Comparison of ENCODE assay signal across 17 cellular contexts in genomic region chr19:1062387-1063029, GRCh38. TPM values are rescaled to one million over a fixed set of nuclear protein-coding genes. Genes with fewer than 3 reads are reported as not detected.
DNase-seq lines count a peak whose midpoint lies in the region; ATAC-seq, FAIRE-seq and TF ChIP-seq lines count a peak whose summit lies in the region.
"Had no signal": no experiment of that assay in that cellular context is flagged by ENCODE, and none has a peak within 500 bp of the region (broad histone marks: within the 10 kb centered on the region; RNA-seq: fewer than 3 reads in every experiment).

No MANE protein-coding gene starts in this region.

- in situ Hi-C loops in HepG2 (cut with HindIII; ENCODE audit: extremely low pct_ligation_motif_present, low pct_unique_long_range_greater_than_20kb): no loop called here

- H3K9me3 Mint-ChIP-seq in WTC11 (peaks cover 15% of the 10 kb centered on the region), progenitor cell of endocrine pancreas (ENCODE audit: low read depth) (no peaks in the 10 kb centered on the region)

- peak overlapping the region; percentile 60 for H3K4me3 Mint-ChIP-seq in WTC11
- H3K4me3 Mint-ChIP-seq in progenitor cell of endocrine pancreas (ENCODE audit: low read depth): no peak overlapping the region

- no peak overlapping the region for H3K9ac ChIP-seq in HepG2 (ENCODE audit: insufficient read depth, low read depth, low read length)

- H2AFZ ChIP-seq in HepG2 (ENCODE audit: low read length): no peak overlapping the region

- TF ChIP-seq RAD21 in HepG2 (CRISPR knock-in tag; IDR thresholded peaks at IDR 0.05): no peak

- ATAC-seq in HepG2: no peak
- no peak for ATAC-seq in right lobe of liver
- peak; percentile 21 for ATAC-seq in WTC11
- ATAC-seq in HG02642 (IDR thresholded peaks at IDR 0.05; ENCODE audit: poor library complexity, unreplicated experiment): no peak
- ATAC-seq in heart right ventricle: no peak

- intact Hi-C loops in HepG2 (cut with micrococcal nuclease; ENCODE audit: unreplicated experiment): no loop called here
- intact Hi-C loops in right lobe of liver (cut with DNase I): no loop called here
- intact Hi-C loops in heart right ventricle (cut with DNase I): no loop called here

- H3K27me3 Mint-ChIP-seq in WTC11 (ENCODE audit: low read depth) (peaks cover 17% of the 10 kb centered on the region), progenitor cell of endocrine pancreas (peaks cover 12% of the 10 kb centered on the region)

- peaks cover 3 to 4% of the 10 kb centered on the region in 2 experiments; a peak in 2 of 5 replicates for H3K36me3 ChIP-seq in HepG2 (replicated peaks in 1 of 2; ENCODE audit: control insufficient read depth in 1 of 2, insufficient read depth in 2 of 2, low read length in 2 of 2)
- H3K36me3 ChIP-seq in right lobe of liver: no peaks in the 10 kb centered on the region
- H3K36me3 ChIP-seq in heart right ventricle: peaks cover 0 to 20% (median 0%) of the 10 kb centered on the region in 9 donors

- no peak for FAIRE-seq in HepG2 (lab: Jason Lieb, UNC)
- FAIRE-seq: kidney, TTC549 had no signal

- BruUV-seq in HepG2 (replicated peaks; lab: Mats Ljungman, UMichigan): no TSS peak

- no peaks in the 10 kb centered on the region; a peak in 1 of 5 replicates for H3K27me3 ChIP-seq in HepG2 (ENCODE audit: control insufficient read depth in 1 of 2, insufficient read depth in 2 of 2, low read length in 2 of 2)
- no peaks in the 10 kb centered on the region for H3K27me3 ChIP-seq in right lobe of liver
- H3K27me3 ChIP-seq in heart right ventricle: peaks cover 8 to 40% (median 33%) of the 10 kb centered on the region in 7 donors

- POLR2A ChIA-PET in HepG2 (lab: Yijun Ruan, JAX): no interaction called here
- POLR2A ChIA-PET in WTC11 (lab: Charles Lee): interaction anchor here (0.6 to 0.7 kb wide), 3 partner anchors 8 to 32 kb away, joined by 3 to 5 read pairs (median 3); no protein-coding TSS in a partner anchor

- no peaks in the 10 kb centered on the region for H3K9me3 ChIP-seq in HepG2 (ENCODE audit: low read length)
- H3K9me3 ChIP-seq in right lobe of liver: peaks cover 0 to 4% (median 1%) of the 10 kb centered on the region in 4 donors
- peaks cover 0 to 33% (median 15%) of the 10 kb centered on the region in 11 donors for H3K9me3 ChIP-seq in heart right ventricle

- peak in 1 of 2 experiments; percentile 22; a peak in 1 of 4 replicates for TF ChIP-seq POLR2A in HepG2 (IDR thresholded peaks at IDR 0.05; ENCODE audit: insufficient read depth in 1 of 2, low read depth in 2 of 2, low read length in 2 of 2)
- no peak for TF ChIP-seq POLR2A in right lobe of liver (IDR thresholded peaks at IDR 0.05)

- peak overlapping the region; percentile 60; the same call in 1 of the 2 replicates for H3K27ac Mint-ChIP-seq in WTC11
- peak overlapping the region; percentile 81 for H3K27ac Mint-ChIP-seq in progenitor cell of endocrine pancreas

- no peak overlapping the region for H3K27ac ChIP-seq in HepG2 (ENCODE audit: extremely low read length, insufficient read depth, low read length)
- no peak overlapping the region for H3K27ac ChIP-seq in right lobe of liver
- H3K27ac ChIP-seq in heart right ventricle: no peak overlapping the region
- H3K27ac ChIP-seq: esophagus squamous epithelium had no signal

- TF ChIP-seq CTCF in HepG2 (CRISPR knock-in tag; IDR thresholded peaks at IDR 0.05): no peak
- TF ChIP-seq CTCF in right lobe of liver (IDR thresholded peaks at IDR 0.05): no peak
- TF ChIP-seq CTCF in WTC11 (IDR thresholded peaks at IDR 0.05): no peak
- no peak for TF ChIP-seq CTCF in progenitor cell of endocrine pancreas (IDR thresholded peaks at IDR 0.05; ENCODE audit: unreplicated experiment)
- TF ChIP-seq CTCF in heart right ventricle (IDR thresholded peaks at IDR 0.05): no peak

- H3K4me2 ChIP-seq in HepG2 (ENCODE audit: low read depth, low read length): no peak overlapping the region

- H3K4me3 ChIP-seq in HepG2 (replicated peaks in 1 of 3; ENCODE audit: insufficient read depth in 1 of 3, low read depth in 2 of 3, low read length in 3 of 3): no peak overlapping the region
- H3K4me3 ChIP-seq in right lobe of liver: no peak overlapping the region
- no peak overlapping the region for H3K4me3 ChIP-seq in heart right ventricle
- H3K4me3 ChIP-seq: esophagus squamous epithelium had no signal

- H3K4me1 Mint-ChIP-seq in WTC11 (peaks cover 15% of the 10 kb centered on the region), progenitor cell of endocrine pancreas (ENCODE audit: low read depth) (peaks cover 1% of the 10 kb centered on the region)

- H3K36me3 Mint-ChIP-seq in WTC11 (peaks cover 18% of the 10 kb centered on the region), progenitor cell of endocrine pancreas (ENCODE audit: insufficient read depth) (no peaks in the 10 kb centered on the region)

- peaks cover 29% of the 10 kb centered on the region for H3K4me1 ChIP-seq in HepG2 (ENCODE audit: insufficient read depth, low read length)
- H3K4me1 ChIP-seq in right lobe of liver: peaks cover 0 to 6% (median 0%) of the 10 kb centered on the region in 4 donors
- peaks cover 10 to 31% (median 24%) of the 10 kb centered on the region in 9 donors for H3K4me1 ChIP-seq in heart right ventricle

- no peaks in the 10 kb centered on the region for H3K79me2 ChIP-seq in HepG2 (ENCODE audit: insufficient read depth, low read length)

- CTCF ChIA-PET in HepG2 (lab: Yijun Ruan, JAX; ENCODE audit: low intra/inter-chr PET ratio, low total read pairs) (no interaction called here), WTC11 (lab: Charles Lee) (interaction anchor here (0.9 to 7.5 kb wide), 4 partner anchors 9 to 182 kb away, joined by 4 to 109 read pairs (median 6); no protein-coding TSS in a partner anchor)

- no peak for TF ChIP-seq EP300 in HepG2 (IDR thresholded peaks at IDR 0.05; ENCODE audit: low read depth in 2 of 2, low read length in 2 of 2)
- no peak for TF ChIP-seq EP300 in HepG2 (CRISPR knock-in tag; IDR thresholded peaks at IDR 0.05; ENCODE audit: borderline replicate concordance)

- no peaks in the 10 kb centered on the region for H4K20me1 ChIP-seq in HepG2 (ENCODE audit: insufficient read depth, low read length)

- DNase-seq in HepG2 (ENCODE audit: low spot score) (no peak), right lobe of liver (no peak), WTC11 (ENCODE audit: low spot score) (peak; percentile 67), progenitor cell of endocrine pancreas (ENCODE audit: low spot score, unreplicated experiment) (no peak), heart right ventricle (no peak)
- DNase-seq: activated gamma-delta T cell treated with Interleukin-2 at 50 U/mL for 16 hours, esophagus squamous epithelium, KG1, midbrain, NCI-H1417 had no signal

- 91% methylated on average over 17 of the region's 17 CpGs for WGBS in HepG2 (ENCODE audit: low lambda C conversion rate)
- 86% methylated on average over 15 of the region's 17 CpGs for WGBS in right lobe of liver (ENCODE audit: insufficient coverage, low coverage, low lambda C conversion rate, missing lambda C conversion rate)
- 77 to 93% methylated on average over 15 to 17 of the region's 17 CpGs for WGBS in heart right ventricle, 2 donors

RNA-seq across cellular contexts. Expression of gene ARHGAP45, which starts 4.5 kb away (rescaled TPM):
- total RNA-seq in HepG2 (2016; rRNA removed; fragmentation: Illumina TruSeq; extraction: Trizol): 0.48 and 0.84 TPM in 2 replicates
- total RNA-seq in HepG2 (2016; cell fraction: cytosol; rRNA removed; fragmentation: Illumina TruSeq; extraction: Trizol; ENCODE audit: low read depth): 0.35 and 0.51 TPM in 2 replicates
- 0.16 and 0.50 TPM in 2 replicates for total RNA-seq in HepG2 (2016; cell fraction: insoluble cytoplasmic fraction; rRNA removed; fragmentation: Illumina TruSeq; extraction: Trizol)
- total RNA-seq in HepG2 (2016; cell fraction: membrane; rRNA removed; fragmentation: Illumina TruSeq; extraction: Trizol): 0.38 and 0.40 TPM in 2 replicates
- 0.28 and 0.63 TPM in 2 replicates for total RNA-seq in HepG2 (2016; cell fraction: nucleus; rRNA removed; fragmentation: Illumina TruSeq; extraction: Trizol)
- polyA plus RNA-seq in HepG2 (2011; rRNA removed): 32.0 and 40.3 TPM in 2 replicates
- 17.7 and 31.9 TPM in 2 replicates for polyA plus RNA-seq in HepG2 (2011; cell fraction: cytosol; rRNA removed)
- 222 and 325 TPM in 2 replicates for polyA plus RNA-seq in HepG2 (2011; cell fraction: nucleus; rRNA removed)
- polyA plus RNA-seq in HepG2 (2012): 21.8 and 23.4 TPM in 2 replicates
- not detected in 2 replicates for polyA plus RNA-seq in HepG2 (2016; cell fraction: cytosol; fragmentation: Illumina TruSeq; extraction: Trizol; ENCODE audit: low read depth)
- polyA plus RNA-seq in HepG2 (2016; cell fraction: insoluble cytoplasmic fraction; fragmentation: Illumina TruSeq; extraction: Trizol; ENCODE audit: low read depth): 0.41 and 0.69 TPM in 2 replicates
- not detected in 2 replicates for polyA plus RNA-seq in HepG2 (2016; cell fraction: membrane; fragmentation: Illumina TruSeq; extraction: Trizol; ENCODE audit: low read depth)
- polyA plus RNA-seq in HepG2 (2016; cell fraction: nucleus; fragmentation: Illumina TruSeq; extraction: Trizol; ENCODE audit: insufficient read depth, low read depth): 1.5 TPM in 2 replicates
- polyA minus RNA-seq in HepG2 (2011; rRNA and poly(A)+ RNA removed; ENCODE audit: low replicate concordance): 18.3 and 37.9 TPM in 2 replicates
- 19.3 and 20.1 TPM in 2 replicates for polyA minus RNA-seq in HepG2 (2011; cell fraction: cytosol; rRNA and poly(A)+ RNA removed)
- 25.0 and 29.0 TPM in 2 replicates for polyA minus RNA-seq in HepG2 (2011; cell fraction: nucleus; rRNA and poly(A)+ RNA removed)
- total RNA-seq in right lobe of liver: 1 to 10 TPM; 4.2 to 10.0 (median 7.3) TPM
- 40.9 to 46.4 TPM (median 44.1 TPM) in 3 replicates for total RNA-seq in WTC11 (2021)
- 6.1 and 8.1 TPM in 2 replicates for total RNA-seq in progenitor cell of endocrine pancreas
- total RNA-seq in heart right ventricle: 10 to 100 TPM in 1 of 10 donors, 1 to 10 TPM in 9; 1.9 to 27.4 (median 4.1) TPM
- polyA plus RNA-seq in heart right ventricle: 1 to 10 TPM; 4.4 to 8.6 TPM

RNA-seq across cellular contexts. Expression of gene ABCA7, which starts 22.6 kb away (rescaled TPM):
- total RNA-seq in HepG2 (2016; rRNA removed; fragmentation: Illumina TruSeq; extraction: Trizol): 1.3 and 4.4 TPM in 2 replicates
- total RNA-seq in HepG2 (2016; cell fraction: cytosol; rRNA removed; fragmentation: Illumina TruSeq; extraction: Trizol; ENCODE audit: low read depth): 3.4 and 3.5 TPM in 2 replicates
- total RNA-seq in HepG2 (2016; cell fraction: insoluble cytoplasmic fraction; rRNA removed; fragmentation: Illumina TruSeq; extraction: Trizol): 2.5 and 6.4 TPM in 2 replicates
- 1.7 and 2.0 TPM in 2 replicates for total RNA-seq in HepG2 (2016; cell fraction: membrane; rRNA removed; fragmentation: Illumina TruSeq; extraction: Trizol)
- 7.8 and 9.7 TPM in 2 replicates for total RNA-seq in HepG2 (2016; cell fraction: nucleus; rRNA removed; fragmentation: Illumina TruSeq; extraction: Trizol)
- polyA plus RNA-seq in HepG2 (2011; rRNA removed): 32.4 and 41.2 TPM in 2 replicates
- polyA plus RNA-seq in HepG2 (2011; cell fraction: cytosol; rRNA removed): 27.7 and 35.9 TPM in 2 replicates
- polyA plus RNA-seq in HepG2 (2011; cell fraction: nucleus; rRNA removed): 316 and 410 TPM in 2 replicates
- polyA plus RNA-seq in HepG2 (2012): 29.1 and 29.7 TPM in 2 replicates
- 0.23 and 0.72 TPM in 2 replicates for polyA plus RNA-seq in HepG2 (2016; cell fraction: cytosol; fragmentation: Illumina TruSeq; extraction: Trizol; ENCODE audit: low read depth)
- 1.6 and 2.2 TPM in 2 replicates for polyA plus RNA-seq in HepG2 (2016; cell fraction: insoluble cytoplasmic fraction; fragmentation: Illumina TruSeq; extraction: Trizol; ENCODE audit: low read depth)
- 0.54 and 0.71 TPM in 2 replicates for polyA plus RNA-seq in HepG2 (2016; cell fraction: membrane; fragmentation: Illumina TruSeq; extraction: Trizol; ENCODE audit: low read depth)
- 25.9 and 28.7 TPM in 2 replicates for polyA plus RNA-seq in HepG2 (2016; cell fraction: nucleus; fragmentation: Illumina TruSeq; extraction: Trizol; ENCODE audit: insufficient read depth, low read depth)
- polyA minus RNA-seq in HepG2 (2011; rRNA and poly(A)+ RNA removed; ENCODE audit: low replicate concordance): 20.1 and 68.5 TPM in 2 replicates
- polyA minus RNA-seq in HepG2 (2011; cell fraction: cytosol; rRNA and poly(A)+ RNA removed): 20.8 and 23.1 TPM in 2 replicates
- 41.6 and 44.5 TPM in 2 replicates for polyA minus RNA-seq in HepG2 (2011; cell fraction: nucleus; rRNA and poly(A)+ RNA removed)
- total RNA-seq in right lobe of liver: 10 to 100 TPM in 3 of 6 experiments, 1 to 10 TPM in 3; 4.8 to 14.6 (median 9.1) TPM
- total RNA-seq in WTC11 (2021): 40.3 to 45.0 TPM (median 41.3 TPM) in 3 replicates
- total RNA-seq in progenitor cell of endocrine pancreas: 54.6 and 57.3 TPM in 2 replicates
- 10 to 100 TPM in 1 of 10 donors, 1 to 10 TPM in 9; 4.3 to 18.1 (median 5.6) TPM for total RNA-seq in heart right ventricle
- polyA plus RNA-seq in heart right ventricle: 10 to 100 TPM in 1 of 2 donors, 1 to 10 TPM in 1; 2.7 to 23.4 TPM

RNA-seq across cellular contexts. Expression of gene POLR2E, which starts 32.7 kb away (rescaled TPM):
- 140 TPM in 2 replicates for total RNA-seq in HepG2 (2016; rRNA removed; fragmentation: Illumina TruSeq; extraction: Trizol)
- total RNA-seq in HepG2 (2016; cell fraction: cytosol; rRNA removed; fragmentation: Illumina TruSeq; extraction: Trizol; ENCODE audit: low read depth): 43.4 and 44.8 TPM in 2 replicates
- total RNA-seq in HepG2 (2016; cell fraction: insoluble cytoplasmic fraction; rRNA removed; fragmentation: Illumina TruSeq; extraction: Trizol): 135 and 141 TPM in 2 replicates
- total RNA-seq in HepG2 (2016; cell fraction: membrane; rRNA removed; fragmentation: Illumina TruSeq; extraction: Trizol): 89.0 and 92.5 TPM in 2 replicates
- total RNA-seq in HepG2 (2016; cell fraction: nucleus; rRNA removed; fragmentation: Illumina TruSeq; extraction: Trizol): 54.0 and 55.3 TPM in 2 replicates
- polyA plus RNA-seq in HepG2 (2011; rRNA removed): 272 and 305 TPM in 2 replicates
- polyA plus RNA-seq in HepG2 (2011; cell fraction: cytosol; rRNA removed): 222 and 337 TPM in 2 replicates
- 150 and 188 TPM in 2 replicates for polyA plus RNA-seq in HepG2 (2011; cell fraction: nucleus; rRNA removed)
- polyA plus RNA-seq in HepG2 (2012): 201 and 222 TPM in 2 replicates
- polyA plus RNA-seq in HepG2 (2016; cell fraction: cytosol; fragmentation: Illumina TruSeq; extraction: Trizol; ENCODE audit: low read depth): 94.9 and 102 TPM in 2 replicates
- 246 and 282 TPM in 2 replicates for polyA plus RNA-seq in HepG2 (2016; cell fraction: insoluble cytoplasmic fraction; fragmentation: Illumina TruSeq; extraction: Trizol; ENCODE audit: low read depth)
- polyA plus RNA-seq in HepG2 (2016; cell fraction: membrane; fragmentation: Illumina TruSeq; extraction: Trizol; ENCODE audit: low read depth): 145 and 159 TPM in 2 replicates
- polyA plus RNA-seq in HepG2 (2016; cell fraction: nucleus; fragmentation: Illumina TruSeq; extraction: Trizol; ENCODE audit: insufficient read depth, low read depth): 179 TPM in 2 replicates
- 343 and 389 TPM in 2 replicates for polyA minus RNA-seq in HepG2 (2011; rRNA and poly(A)+ RNA removed; ENCODE audit: low replicate concordance)
- 104 and 129 TPM in 2 replicates for polyA minus RNA-seq in HepG2 (2011; cell fraction: cytosol; rRNA and poly(A)+ RNA removed)
- polyA minus RNA-seq in HepG2 (2011; cell fraction: nucleus; rRNA and poly(A)+ RNA removed): 39.5 and 42.0 TPM in 2 replicates
- total RNA-seq in right lobe of liver: 100 to 1,000 TPM; 112 to 256 (median 131) TPM
- 275 to 291 TPM (median 287 TPM) in 3 replicates for total RNA-seq in WTC11 (2021)
- total RNA-seq in progenitor cell of endocrine pancreas: 161 TPM in 2 replicates
- 100 to 1,000 TPM; 111 to 215 (median 134) TPM for total RNA-seq in heart right ventricle
- 100 to 1,000 TPM; 116 to 212 TPM for polyA plus RNA-seq in heart right ventricle

RNA-seq across cellular contexts. Expression of gene CNN2, which starts 36.1 kb away (rescaled TPM):
- 70.0 and 84.5 TPM in 2 replicates for total RNA-seq in HepG2 (2016; rRNA removed; fragmentation: Illumina TruSeq; extraction: Trizol)
- total RNA-seq in HepG2 (2016; cell fraction: cytosol; rRNA removed; fragmentation: Illumina TruSeq; extraction: Trizol; ENCODE audit: low read depth): 29.8 and 31.9 TPM in 2 replicates
- total RNA-seq in HepG2 (2016; cell fraction: insoluble cytoplasmic fraction; rRNA removed; fragmentation: Illumina TruSeq; extraction: Trizol): 66.1 and 74.6 TPM in 2 replicates
- total RNA-seq in HepG2 (2016; cell fraction: membrane; rRNA removed; fragmentation: Illumina TruSeq; extraction: Trizol): 70.9 and 77.3 TPM in 2 replicates
- total RNA-seq in HepG2 (2016; cell fraction: nucleus; rRNA removed; fragmentation: Illumina TruSeq; extraction: Trizol): 37.1 and 39.3 TPM in 2 replicates
- 58.1 and 63.6 TPM in 2 replicates for polyA plus RNA-seq in HepG2 (2011; rRNA removed)
- polyA plus RNA-seq in HepG2 (2011; cell fraction: cytosol; rRNA removed): 71.9 and 76.4 TPM in 2 replicates
- 59.2 and 73.6 TPM in 2 replicates for polyA plus RNA-seq in HepG2 (2011; cell fraction: nucleus; rRNA removed)
- 37.6 and 46.6 TPM in 2 replicates for polyA plus RNA-seq in HepG2 (2012)
- polyA plus RNA-seq in HepG2 (2016; cell fraction: cytosol; fragmentation: Illumina TruSeq; extraction: Trizol; ENCODE audit: low read depth): 36.8 and 41.0 TPM in 2 replicates
- polyA plus RNA-seq in HepG2 (2016; cell fraction: insoluble cytoplasmic fraction; fragmentation: Illumina TruSeq; extraction: Trizol; ENCODE audit: low read depth): 82.0 and 114 TPM in 2 replicates
- polyA plus RNA-seq in HepG2 (2016; cell fraction: membrane; fragmentation: Illumina TruSeq; extraction: Trizol; ENCODE audit: low read depth): 75.2 and 79.7 TPM in 2 replicates
- 90.2 and 93.1 TPM in 2 replicates for polyA plus RNA-seq in HepG2 (2016; cell fraction: nucleus; fragmentation: Illumina TruSeq; extraction: Trizol; ENCODE audit: insufficient read depth, low read depth)
- polyA minus RNA-seq in HepG2 (2011; rRNA and poly(A)+ RNA removed; ENCODE audit: low replicate concordance): 84.2 and 138 TPM in 2 replicates
- polyA minus RNA-seq in HepG2 (2011; cell fraction: cytosol; rRNA and poly(A)+ RNA removed): 122 and 138 TPM in 2 replicates
- polyA minus RNA-seq in HepG2 (2011; cell fraction: nucleus; rRNA and poly(A)+ RNA removed): 21.5 and 28.6 TPM in 2 replicates
- 10 to 100 TPM; 16.4 to 53.8 (median 22.2) TPM for total RNA-seq in right lobe of liver
- 387 to 391 TPM (median 390 TPM) in 3 replicates for total RNA-seq in WTC11 (2021)
- 225 and 226 TPM in 2 replicates for total RNA-seq in progenitor cell of endocrine pancreas
- 100 to 1,000 TPM in 2 of 10 donors, 10 to 100 TPM in 8; 33.0 to 117 (median 63.5) TPM for total RNA-seq in heart right ventricle
- polyA plus RNA-seq in heart right ventricle: 10 to 100 TPM; 49.0 to 61.2 TPM

RNA-seq across cellular contexts. Expression of gene RNU6-2, which starts 41.2 kb away (rescaled TPM):
- total RNA-seq in HepG2 (2016; rRNA removed; fragmentation: Illumina TruSeq; extraction: Trizol) (under 0.01 TPM in 1 of 2 replicates, not detected in the other), right lobe of liver (not detected), WTC11 (2021) (not detected in 3 replicates), progenitor cell of endocrine pancreas (not detected in 2 replicates), heart right ventricle (not detected)
- total RNA-seq in HepG2 (2016; cell fraction: cytosol; rRNA removed; fragmentation: Illumina TruSeq; extraction: Trizol; ENCODE audit: low read depth): under 0.01 TPM in 2 replicates
- under 0.01 TPM in 1 of 2 replicates, not detected in the other for total RNA-seq in HepG2 (2016; cell fraction: insoluble cytoplasmic fraction; rRNA removed; fragmentation: Illumina TruSeq; extraction: Trizol)
- total RNA-seq in HepG2 (2016; cell fraction: membrane; rRNA removed; fragmentation: Illumina TruSeq; extraction: Trizol): under 0.01 TPM in 1 of 2 replicates, not detected in the other
- total RNA-seq in HepG2 (2016; cell fraction: nucleus; rRNA removed; fragmentation: Illumina TruSeq; extraction: Trizol): not detected in 2 replicates
- polyA plus RNA-seq in HepG2 (2011; rRNA removed) (not detected in 2 replicates), heart right ventricle (not detected)
- not detected in 2 replicates for polyA plus RNA-seq in HepG2 (2011; cell fraction: cytosol; rRNA removed)
- polyA plus RNA-seq in HepG2 (2011; cell fraction: nucleus; rRNA removed): not detected in 2 replicates
- polyA plus RNA-seq in HepG2 (2012): not detected in 2 replicates
- polyA plus RNA-seq in HepG2 (2016; cell fraction: cytosol; fragmentation: Illumina TruSeq; extraction: Trizol; ENCODE audit: low read depth): not detected in 2 replicates
- not detected in 2 replicates for polyA plus RNA-seq in HepG2 (2016; cell fraction: insoluble cytoplasmic fraction; fragmentation: Illumina TruSeq; extraction: Trizol; ENCODE audit: low read depth)
- not detected in 2 replicates for polyA plus RNA-seq in HepG2 (2016; cell fraction: membrane; fragmentation: Illumina TruSeq; extraction: Trizol; ENCODE audit: low read depth)
- not detected in 2 replicates for polyA plus RNA-seq in HepG2 (2016; cell fraction: nucleus; fragmentation: Illumina TruSeq; extraction: Trizol; ENCODE audit: insufficient read depth, low read depth)
- polyA minus RNA-seq in HepG2 (2011; rRNA and poly(A)+ RNA removed; ENCODE audit: low replicate concordance): under 0.01 TPM in 1 of 2 replicates, not detected in the other
- under 0.01 TPM in 1 of 2 replicates, not detected in the other for polyA minus RNA-seq in HepG2 (2011; cell fraction: cytosol; rRNA and poly(A)+ RNA removed)
- not detected in 2 replicates for polyA minus RNA-seq in HepG2 (2011; cell fraction: nucleus; rRNA and poly(A)+ RNA removed)
- total RNA-seq: dermis microvascular lymphatic vessel endothelial cell, esophagus squamous epithelium, kidney, osteocyte, SK-MEL-5, urinary bladder had no signal
- polyA plus RNA-seq: urinary bladder had no signal

Comparison
In these comparisons a context has a peak if more than half of its experiments do, and no peak if none do; other contexts are left out.
1. Of the 50 proteins assayed by ChIP-seq in both HepG2 and WTC11: peak only in HepG2: none; only in WTC11: NFYB; in both: none; in neither: 49.